In the genomic region with DNA sequence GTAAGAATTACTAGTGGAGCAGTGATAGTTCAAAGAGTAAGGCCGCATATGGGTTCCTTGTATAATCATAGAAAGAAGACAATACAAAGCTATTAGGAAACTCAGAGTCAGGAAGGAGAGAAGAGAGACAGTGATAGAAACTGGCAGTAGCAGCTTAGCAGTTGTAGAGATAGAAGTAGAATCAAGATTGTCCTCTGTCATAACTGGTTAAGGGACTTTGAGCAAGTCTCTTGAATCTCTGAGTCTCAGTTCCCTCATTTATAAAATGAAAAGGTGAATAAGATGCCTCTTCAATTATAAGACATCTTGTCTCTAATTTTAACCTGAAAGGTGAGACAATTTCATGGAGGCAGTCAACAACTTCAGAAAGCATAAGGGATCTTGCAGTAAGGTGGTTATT, we compare ENCODE assay signal across 30 cellular contexts.
"Had no signal": no experiment of that assay in that cellular context is flagged by ENCODE, and none has a peak within 500 bp of the region (broad histone marks: within the 10 kb centered on the region; RNA-seq: fewer than 3 reads in every experiment).

No MANE protein-coding gene starts in this region.

- H3K4me2 ChIP-seq: neural progenitor cell, smooth muscle cell had no signal

- H3K4me1 ChIP-seq: heart right ventricle, lower lobe of right lung, neural progenitor cell, parathyroid adenoma, prostate gland, right atrium auricular region, testis, tibial artery had no signal

- H3K27me3 Mint-ChIP-seq: type B pancreatic cell had no signal

- H3K9ac ChIP-seq: neural progenitor cell, parathyroid adenoma had no signal

- H3K36me3 Mint-ChIP-seq: immature natural killer cell; naive thymus-derived CD4-positive, alpha-beta T cell; neural progenitor cell; type B pancreatic cell had no signal

- H3K27ac Mint-ChIP-seq: immature natural killer cell; naive thymus-derived CD4-positive, alpha-beta T cell; nephron; neural progenitor cell; type B pancreatic cell had no signal

- H3K4me1 Mint-ChIP-seq: immature natural killer cell; naive thymus-derived CD4-positive, alpha-beta T cell; neural progenitor cell had no signal

- DNase-seq: dorsolateral prefrontal cortex; effector CD4-positive, alpha-beta T cell; foreskin fibroblast; glutamatergic neuron; heart right ventricle; hypothalamus; immature natural killer cell; islet precursor cell; left ventricle myocardium superior; lower lobe of right lung; naive thymus-derived CD4-positive, alpha-beta T cell; stimulated activated CD4-positive, alpha-beta T cell treated with anti-CD3 and anti-CD28 coated beads, Interleukin-12 subunit alpha, Interleukin-12 subunit beta, amount 100 ng/mL, for 4 hours; stimulated activated CD4-positive, alpha-beta T cell treated with anti-CD3 and anti-CD28 coated beads, Interleukin-1b, Interleukin-23, amount 100 ng/mL, for 48 hours; stimulated activated CD4-positive, alpha-beta T cell treated with anti-CD3 and anti-CD28 coated beads, Interleukin-4, amount 100 ng/mL, for 1 hour; stimulated activated CD8-positive, alpha-beta memory T cell treated with anti-CD3 and anti-CD28 coated beads, Interleukin-4, amount 100 ng/mL, for 48 hours; stimulated activated naive CD8-positive, alpha-beta T cell treated with anti-CD3 and anti-CD28 coated beads, Interleukin-15, Interleukin-2, amounts not matched to agents 100 U/mL and 50 U/mL, for 24 hours; substantia nigra; testis; tibial artery had no signal

- H3K9me3 ChIP-seq: heart right ventricle, lower lobe of right lung, prostate gland, right atrium auricular region, testis, tibial artery had no signal

- ATAC-seq: esophagus mucosa; heart right ventricle; left ventricle myocardium superior; lower lobe of right lung; naive thymus-derived CD4-positive, alpha-beta T cell; sciatic nerve; stimulated activated naive CD8-positive, alpha-beta T cell treated with anti-CD3 and anti-CD28 coated beads, Interleukin-15, Interleukin-2, amounts not matched to agents 100 U/mL and 50 U/mL, for 24 hours had no signal

- H3K27me3 ChIP-seq: dorsolateral prefrontal cortex, right atrium auricular region, testis, tibial artery had no signal

- H3K27ac ChIP-seq: dorsolateral prefrontal cortex, epithelial cell of prostate, heart right ventricle, lower lobe of right lung, neural progenitor cell, parathyroid adenoma, prostate gland, right atrium auricular region, testis, tibial artery had no signal

- H2AFZ ChIP-seq: neural progenitor cell, parathyroid adenoma had no signal

- H3K4me3 Mint-ChIP-seq: immature natural killer cell; naive thymus-derived CD4-positive, alpha-beta T cell; nephron; neural progenitor cell; type B pancreatic cell had no signal

- H3K79me2 ChIP-seq: parathyroid adenoma had no signal

- H3K4me3 ChIP-seq: dorsolateral prefrontal cortex, heart right ventricle, lower lobe of right lung, neural progenitor cell, prostate gland, right atrium auricular region, smooth muscle cell, testis, tibial artery had no signal

- H3K36me3 ChIP-seq: heart right ventricle, lower lobe of right lung, neural progenitor cell, prostate gland, right atrium auricular region, tibial artery had no signal

- FAIRE-seq: colon had no signal

- H3K9me3 Mint-ChIP-seq: immature natural killer cell; naive thymus-derived CD4-positive, alpha-beta T cell; nephron; neural progenitor cell; type B pancreatic cell had no signal
